ENCODE assay signal across 9 cellular contexts in genomic region chr10:25059990-25060389, GRCh38. TPM values are rescaled to one million over a fixed set of nuclear protein-coding genes. Genes with fewer than 3 reads are reported as not detected.
A peak's percentile ranks its signal among the peaks of the same experiment; 100 is the strongest.
DNase-seq lines count a peak whose midpoint lies in the region; ATAC-seq and TF ChIP-seq lines count a peak whose summit lies in the region.
"Had no signal": no experiment of that assay in that cellular context is flagged by ENCODE, and none has a peak within 500 bp of the region (broad histone marks: within the 10 kb centered on the region; RNA-seq: fewer than 3 reads in every experiment).

No MANE protein-coding gene starts in this region.

- H3K27ac ChIP-seq in SK-N-SH (ENCODE audit: low read depth in 2 of 2, low read length in 1 of 2) (peak overlapping the region in 1 of 2 experiments; percentile 40; a peak in 2 of 4 replicates), left ventricle myocardium inferior (replicated peaks) (no peak overlapping the region), vagina (no peak overlapping the region)

- H3K4me1 ChIP-seq in SK-N-SH (ENCODE audit: control insufficient read depth in 1 of 2, insufficient read depth in 2 of 2, low read depth in 1 of 2, low read length in 1 of 2) = no peaks in the 10 kb centered on the region; a peak in 1 of 4 replicates
- H3K4me1 ChIP-seq in left ventricle myocardium inferior = peaks cover 9% of the 10 kb centered on the region
- H3K4me1 ChIP-seq in vagina = no peaks in the 10 kb centered on the region

- H3K9ac ChIP-seq in SK-N-SH = no peak overlapping the region

- no peaks in the 10 kb centered on the region for H4K20me1 ChIP-seq in SK-N-SH (ENCODE audit: insufficient read depth)

- no peaks in the 10 kb centered on the region for H3K27me3 ChIP-seq in SK-N-SH (ENCODE audit: insufficient read depth)
- H3K27me3 ChIP-seq in left ventricle myocardium inferior (ENCODE audit: low read depth) = no peaks in the 10 kb centered on the region
- H3K27me3 ChIP-seq in vagina = no peaks in the 10 kb centered on the region

- no peak for TF ChIP-seq POLR2A in vagina (IDR thresholded peaks at IDR 0.05)

- CTCF ChIA-PET in SK-N-SH (lab: Yijun Ruan, JAX) = interaction anchor here (2.0 kb wide), 1 partner anchor 21 kb away, joined by 11 read pairs; no protein-coding TSS in a partner anchor

- no peak for TF ChIP-seq EP300 in SK-N-SH (IDR thresholded peaks at IDR 0.05; ENCODE audit: borderline replicate concordance in 1 of 2, low read depth in 1 of 2, low read length in 1 of 2)

- H3K4me3 ChIP-seq in SK-N-SH (ENCODE audit: low read depth in 2 of 2, low read length in 1 of 2) (no peak overlapping the region), left ventricle myocardium inferior (no peak overlapping the region), vagina (no peak overlapping the region)

- no peaks in the 10 kb centered on the region for H3K9me2 ChIP-seq in SK-N-SH

- H3K79me2 ChIP-seq in SK-N-SH (ENCODE audit: insufficient read depth) = no peaks in the 10 kb centered on the region

- H3K36me3 ChIP-seq in SK-N-SH (replicated peaks in 1 of 2; ENCODE audit: control insufficient read depth in 1 of 2, insufficient read depth in 2 of 2, low read length in 1 of 2) (no peaks in the 10 kb centered on the region), left ventricle myocardium inferior (no peaks in the 10 kb centered on the region), vagina (no peaks in the 10 kb centered on the region)

- TF ChIP-seq RAD21 in SK-N-SH (IDR thresholded peaks at IDR 0.05; ENCODE audit: low read length) = no peak

- intact Hi-C loops in left ventricle myocardium inferior (cut with micrococcal nuclease) (no loop called here), sciatic nerve (cut with DNase I) (no loop called here), vagina (cut with DNase I) (no loop called here)

- POLR2A ChIA-PET in SK-N-SH (lab: Yijun Ruan, JAX) = no interaction called here

- TF ChIP-seq CTCF in SK-N-SH (IDR thresholded peaks at IDR 0.05) (no peak), left ventricle myocardium inferior (IDR thresholded peaks at IDR 0.05; ENCODE audit: borderline replicate concordance) (no peak), vagina (IDR thresholded peaks at IDR 0.05) (no peak)

- no peak overlapping the region for H3K4me2 ChIP-seq in SK-N-SH

- no peaks in the 10 kb centered on the region for H3F3A ChIP-seq in SK-N-SH (replicated peaks; ENCODE audit: insufficient read depth)

- WGBS in SK-N-SH (ENCODE audit: low lambda C conversion rate) = 20% methylated on average over 7 of the region's 7 CpGs

- H3K9me3 ChIP-seq in SK-N-SH = no peaks in the 10 kb centered on the region
- H3K9me3 ChIP-seq in left ventricle myocardium inferior (replicated peaks) = no peaks in the 10 kb centered on the region
- H3K9me3 ChIP-seq in vagina = no peaks in the 10 kb centered on the region

- H2AFZ ChIP-seq in SK-N-SH (ENCODE audit: low read depth) = peak overlapping the region; percentile 23; the same call in 1 of the 2 replicates

- peak; percentile 25 for DNase-seq in GOT3 (lab: John Stamatoyannopoulos, UW)
- no peak for DNase-seq in SK-N-SH
- peak; percentile 18 for DNase-seq in left ventricle myocardium inferior
- DNase-seq in sciatic nerve (ENCODE audit: low spot score) = peak; percentile 78
- DNase-seq in activated naive CD4-positive, alpha-beta T cell treated with Interleukin-2 at 50 U/mL for 16 hours = no peak
- DNase-seq in vagina (ENCODE audit: extremely low spot score in 2 of 2) = no peak
- DNase-seq in HUDEP-2 (lab: John Stamatoyannopoulos, UW; ENCODE audit: unreplicated experiment in 76 of 76) = no peak
- DNase-seq: central memory CD4-positive, alpha-beta T cell had no signal

- ATAC-seq in sciatic nerve = peak; percentile 91
- ATAC-seq in HG03469 (IDR thresholded peaks at IDR 0.05; ENCODE audit: unreplicated experiment) = no peak

TF ChIP-seq in SK-N-SH, 30 proteins besides CTCF, POLR2A, EP300 and RAD21:
- TF ChIP-seq TCF12 (IDR thresholded peaks at IDR 0.05) (peak; percentile 35; the same call in 1 of the 2 replicates), NFIC (IDR thresholded peaks at IDR 0.05; ENCODE audit: borderline replicate concordance) (peak; percentile 35; the same call in 1 of the 2 replicates), POLR2AphosphoS5 (IDR thresholded peaks at IDR 0.05; ENCODE audit: low read depth, low read length) (no peak), RFX5 (IDR thresholded peaks at IDR 0.05; ENCODE audit: low read length) (no peak), FOSL2 (IDR thresholded peaks at IDR 0.05; ENCODE audit: borderline replicate concordance, low read depth) (peak; percentile 69; the same call in 1 of the 2 replicates), JUND (IDR thresholded peaks at IDR 0.05) (peak; percentile 79), TEAD4 (IDR thresholded peaks at IDR 0.05; ENCODE audit: borderline replicate concordance, insufficient read depth) (0 out of 2 replicates have a peak, but pooled peaks have one; percentile 32), GATA2 (CRISPR knock-in tag; IDR thresholded peaks at IDR 0.05) (no peak), PBX3 (IDR thresholded peaks at IDR 0.05) (peak; percentile 78), TAF1 (IDR thresholded peaks at IDR 0.05; ENCODE audit: borderline replicate concordance, low read depth, low read length) (no peak)

RNA-seq across cellular contexts. Expression of gene THNSL1, which starts 43.6 kb away (rescaled TPM):
- 1.3 and 1.9 TPM in 2 replicates for polyA plus RNA-seq in SK-N-SH (2012; rRNA removed)
- 2.2 and 2.7 TPM in 2 replicates for polyA plus RNA-seq in SK-N-SH (2012; cell fraction: cytosol; rRNA removed)
- 0.66 and 1.3 TPM in 2 replicates for polyA plus RNA-seq in SK-N-SH (2012; cell fraction: nucleus; rRNA removed)
- total RNA-seq in left ventricle myocardium inferior = 5.3 TPM
- total RNA-seq in sciatic nerve = 3.0 TPM
- 2.0 TPM for total RNA-seq in vagina

RNA-seq across cellular contexts. Expression of gene ENKUR, which starts 44.0 kb away (rescaled TPM):
- polyA plus RNA-seq in SK-N-SH (2012; rRNA removed) = 0.06 and 0.13 TPM in 2 replicates
- 0.14 and 0.26 TPM in 2 replicates for polyA plus RNA-seq in SK-N-SH (2012; cell fraction: cytosol; rRNA removed)
- polyA plus RNA-seq in SK-N-SH (2012; cell fraction: nucleus; rRNA removed) = 0.02 and 0.20 TPM in 2 replicates
- total RNA-seq in left ventricle myocardium inferior (not detected), sciatic nerve (0.09 TPM), vagina (not detected)

Comparison
In these comparisons a context has a peak if more than half of its experiments do, and no peak if none do; other contexts are left out.
1. DNase-seq: peak in GOT3 (single experiment), left ventricle myocardium inferior (single experiment) and sciatic nerve (single experiment); none in SK-N-SH (single experiment), activated naive CD4-positive, alpha-beta T cell treated with Interleukin-2 at 50 U/mL for 16 hours (single experiment), vagina (0 of 2) and HUDEP-2 (0 of 76).